Comparison of ENCODE assay signal across 22 cellular contexts in the genomic region with DNA sequence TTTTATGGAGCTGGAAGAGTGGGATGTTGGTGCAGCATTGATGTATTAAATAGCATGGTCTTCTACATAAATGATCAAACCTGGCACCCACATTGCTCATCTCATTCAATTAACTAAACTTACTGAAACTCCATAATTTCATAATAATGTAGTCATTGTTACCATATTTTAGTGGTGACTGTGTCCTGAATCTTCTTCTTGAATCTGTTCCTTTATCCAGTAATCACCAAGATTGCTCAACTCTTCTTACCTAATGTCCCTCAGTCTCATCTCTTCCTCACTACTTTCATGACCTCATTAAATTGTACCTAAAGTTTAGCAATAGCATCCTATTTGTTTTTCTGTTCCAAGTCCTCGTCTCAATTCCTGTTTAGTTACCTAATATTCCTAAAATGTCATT.
A peak's percentile ranks its signal among the peaks of the same experiment; 100 is the strongest.
DNase-seq lines count a peak whose midpoint lies in the region; ATAC-seq and TF ChIP-seq lines count a peak whose summit lies in the region.
"Had no signal": no experiment of that assay in that cellular context is flagged by ENCODE, and none has a peak within 500 bp of the region (broad histone marks: within the 10 kb centered on the region; RNA-seq: fewer than 3 reads in every experiment).

No MANE protein-coding gene starts in this region.

- peaks cover 14% of the 10 kb centered on the region for H3K4me1 ChIP-seq in IMR-90 (ENCODE audit: control insufficient read depth, insufficient read depth, low read length)
- H3K4me1 ChIP-seq in gastroesophageal sphincter, result peaks cover 0 to 21% (median 6%) of the 10 kb centered on the region in 3 donors
- H3K4me1 ChIP-seq: upper lobe of left lung had no signal

- H2BK120ac ChIP-seq in IMR-90 (ENCODE audit: low read depth, low read length), result peak overlapping the region; percentile 66; the same call in 1 of the 2 replicates

- no peak overlapping the region for H2AK9ac ChIP-seq in IMR-90 (replicated peaks; ENCODE audit: low read depth, low read length, poor library complexity)

- no TSS peak for BruUV-seq in IMR-90 (replicated peaks; lab: Mats Ljungman, UMichigan)

- DNase-seq in AG09309 (ENCODE audit: low read depth) (peak; percentile 76), IMR-90 (peak; percentile 90), amniotic epithelial cell (ENCODE audit: low read depth) (peak; percentile 93), D341Med (ENCODE audit: low spot score) (no peak), COLO829 (ENCODE audit: low spot score) (no peak), NCI-H2196 (lab: John Stamatoyannopoulos, UW; ENCODE audit: unreplicated experiment) (no peak)
- no peak for DNase-seq in activated effector memory CD4-positive, alpha-beta T cell treated with Interleukin-2 at 50 U/mL for 16 hours
- DNase-seq: activated CD4-positive, alpha-beta T cell treated with anti-CD3 and anti-CD28 coated beads, Interleukin-2, amount 50 U/mL, for 48 hours; activated naive CD8-positive, alpha-beta T cell treated with anti-CD3 and anti-CD28 coated beads, Interleukin-2, amount 50 U/mL, for 24 hours; activated T-cell treated with anti-CD3 and anti-CD28 coated beads, Interleukin-2, amount 50 U/mL, for 72 hours; C1 segment of cervical spinal cord; hippocampal formation; Karpas-422; left colon; NCI-H2029; NCI-H526 treated with DMSO at 0.1 percent for 48 hours; occipital lobe; RPMI8226; upper lobe of left lung had no signal

- TF ChIP-seq POLR2A in IMR-90 (IDR thresholded peaks at IDR 0.05; ENCODE audit: low read depth, low read length) (no peak), gastroesophageal sphincter (IDR thresholded peaks at IDR 0.05) (no peak)

- H4K91ac ChIP-seq in IMR-90 (ENCODE audit: insufficient read depth, low read depth, low read length), result no peak overlapping the region

- no peak overlapping the region for H2AK5ac ChIP-seq in IMR-90 (ENCODE audit: low read depth, low read length)

- no peaks in the 10 kb centered on the region for H3K79me1 ChIP-seq in IMR-90 (ENCODE audit: low read depth in 1 of 2, low read length in 2 of 2)

- H3K9me3 ChIP-seq in IMR-90 (ENCODE audit: control insufficient read depth, insufficient read depth, low read length) (no peaks in the 10 kb centered on the region), gastroesophageal sphincter (no peaks in the 10 kb centered on the region)
- H3K9me3 ChIP-seq: upper lobe of left lung had no signal

- H3K4ac ChIP-seq in IMR-90 (ENCODE audit: low read depth, low read length), result no peak overlapping the region

- dilution Hi-C loops in IMR-90 (cut with HindIII; ENCODE audit: low sequenced_read_pairs, unreplicated experiment), result no loop called here

- H3K18ac ChIP-seq in IMR-90 (ENCODE audit: low read depth, low read length), result peak overlapping the region; percentile 98; the same call in 1 of the 2 replicates

- no peak overlapping the region for H2BK15ac ChIP-seq in IMR-90 (ENCODE audit: low read depth, low read length)

- H3K36me3 ChIP-seq in IMR-90 (ENCODE audit: control insufficient read depth, insufficient read depth, low read length) (peaks cover 4% of the 10 kb centered on the region; the same call in 1 of the 2 replicates), gastroesophageal sphincter (no peaks in the 10 kb centered on the region)
- H3K36me3 ChIP-seq: upper lobe of left lung had no signal

- no peak overlapping the region for H3K56ac ChIP-seq in IMR-90 (ENCODE audit: extremely low read depth, insufficient read depth, low read length)

- no peaks in the 10 kb centered on the region for H3K27me3 ChIP-seq in IMR-90 (ENCODE audit: control insufficient read depth, insufficient read depth, low read length)
- H3K27me3 ChIP-seq in gastroesophageal sphincter, result no peaks in the 10 kb centered on the region
- H3K27me3 ChIP-seq: upper lobe of left lung had no signal

- peak overlapping the region; percentile 93; the same call in 1 of the 2 replicates for H4K5ac ChIP-seq in IMR-90 (ENCODE audit: low read depth, low read length)

- POLR2A ChIA-PET in IMR-90 (lab: Charles Lee; ENCODE audit: unreplicated experiment), result no interaction called here

- H3K4me3 ChIP-seq in AG09309 (ENCODE audit: control insufficient read depth, low read depth, low read length), result no peak overlapping the region
- no peak overlapping the region for H3K4me3 ChIP-seq in IMR-90 (ENCODE audit: insufficient read depth, low read depth, low read length)
- no peak overlapping the region for H3K4me3 ChIP-seq in gastroesophageal sphincter
- H3K4me3 ChIP-seq: upper lobe of left lung had no signal

- TF ChIP-seq RAD21 in IMR-90 (IDR thresholded peaks at IDR 0.05; ENCODE audit: low read length), result no peak

- no peak for TF ChIP-seq EP300 in gastroesophageal sphincter (IDR thresholded peaks at IDR 0.05)

- intact Hi-C loops in IMR-90 (cut with micrococcal nuclease), result loop anchor here (5.0 kb wide), 2 partner anchors 129 to 354 kb away; a partner anchor contains a TSS

- peak overlapping the region; percentile 100 for H2BK5ac ChIP-seq in IMR-90 (ENCODE audit: low read depth, low read length, poor library complexity, severe bottlenecking)

- 0 out of 4 replicates have a peak overlapping the region, but pooled peaks of 1 of the 2 experiments have one; percentile 53 for H4K8ac ChIP-seq in IMR-90 (ENCODE audit: low read depth in 2 of 2, low read length in 2 of 2)

- H3K27ac ChIP-seq in IMR-90 (ENCODE audit: insufficient read depth, low read length), result no peak overlapping the region
- H3K27ac ChIP-seq in gastroesophageal sphincter, result no peak overlapping the region
- H3K27ac ChIP-seq: HL-60, upper lobe of left lung had no signal

- TF ChIP-seq CTCF in AG09309 (IDR thresholded peaks at IDR 0.05; ENCODE audit: control insufficient read depth, insufficient read depth, low read depth, low read length, missing control alignments) (no peak), IMR-90 (conservative IDR thresholded peaks at IDR 0.05; ENCODE audit: low read depth, low read length) (no peak), gastroesophageal sphincter (IDR thresholded peaks at IDR 0.05) (no peak)

- CTCF ChIA-PET in IMR-90 (lab: Yijun Ruan, JAX), result no interaction called here

- no peak overlapping the region for H3K4me2 ChIP-seq in IMR-90 (ENCODE audit: low read depth, low read length)

- H2BK20ac ChIP-seq in IMR-90 (ENCODE audit: low read depth, low read length), result no peak overlapping the region

- H3K9me1 ChIP-seq in IMR-90 (ENCODE audit: insufficient read depth, low read length), result peaks cover 3% of the 10 kb centered on the region; the same call in 1 of the 2 replicates

- no peak overlapping the region for H3K23ac ChIP-seq in IMR-90 (ENCODE audit: low read depth, low read length)

- no peak overlapping the region for H3K9ac ChIP-seq in IMR-90 (ENCODE audit: low read depth, low read length)

- WGBS in IMR-90 (ENCODE audit: extremely low coverage in 2 of 2, insufficient read length in 1 of 2), 2 experiments, result no CpG with 5 or more reads among the region's 1 CpG
- 67 to 94% methylated on average over 1 of the region's 1 CpG for WGBS in gastroesophageal sphincter (ENCODE audit: low coverage in 1 of 2), 2 donors

- no peak for ATAC-seq in IMR-90 (ENCODE audit: low read depth)
- peak; percentile 93 for ATAC-seq in gastroesophageal sphincter
- ATAC-seq: activated naive CD8-positive, alpha-beta T cell treated with anti-CD3 and anti-CD28 coated beads, Interleukin-2, amount 50 U/mL, for 24 hours; activated T-cell treated with anti-CD3 and anti-CD28 coated beads, Interleukin-2, amount 50 U/mL, for 72 hours; left colon; stimulated activated memory B cell treated with anti-CD40 and anti-IgM and Interleukin-4, amounts not matched to agents 10 μg/mL and 1 μg/mL and 100 μg/mL, for 72 hours had no signal

- no peak overlapping the region for H3K14ac ChIP-seq in IMR-90 (replicated peaks; ENCODE audit: low read depth, low read length)

- no peaks in the 10 kb centered on the region for H4K20me1 ChIP-seq in IMR-90 (ENCODE audit: insufficient read depth, low read length)

- in situ Hi-C loops in IMR-90 (cut with MboI; ENCODE audit: low sequenced_read_pairs), result no loop called here

- no peak overlapping the region for H2AFZ ChIP-seq in IMR-90 (replicated peaks; ENCODE audit: low read length, poor library complexity)

TF ChIP-seq in IMR-90, 13 proteins besides CTCF, POLR2A, EP300 and RAD21:
- TF ChIP-seq RFX5 (IDR thresholded peaks at IDR 0.05; ENCODE audit: low read depth, low read length) (no peak), CEBPB (IDR thresholded peaks at IDR 0.05; ENCODE audit: low read depth, low read length) (peak; percentile 99), FOS (IDR thresholded peaks at IDR 0.05; ENCODE audit: low read depth, low read length) (peak; percentile 69; the same call in 1 of the 2 replicates)

Comparison
In these comparisons a context has a peak if more than half of its experiments do, and no peak if none do; other contexts are left out.
1. DNase-seq: peak in AG09309 (single experiment), IMR-90 (single experiment) and amniotic epithelial cell (single experiment); none in D341Med (single experiment), activated effector memory CD4-positive, alpha-beta T cell treated with Interleukin-2 at 50 U/mL for 16 hours (single experiment), COLO829 (single experiment) and NCI-H2196 (single experiment).